In the genomic region with DNA sequence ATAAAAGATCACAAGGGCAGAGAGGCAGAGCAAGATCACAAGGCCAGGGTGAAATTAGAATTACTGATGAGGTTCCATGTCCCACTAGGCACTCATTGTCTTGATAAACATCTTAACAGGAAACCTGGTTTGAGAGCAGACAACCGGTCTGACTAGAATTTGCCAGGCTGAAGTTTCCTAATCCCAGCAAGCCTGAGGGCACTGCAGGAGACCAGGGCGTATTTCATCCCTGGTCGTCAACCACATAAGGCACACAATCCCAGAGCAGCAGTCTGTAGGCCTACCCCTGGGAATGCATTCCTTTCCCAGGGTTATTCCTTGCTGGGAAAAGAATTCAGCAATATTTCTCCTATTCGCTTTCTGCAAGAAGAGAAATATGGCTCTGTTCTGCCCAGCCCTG, we compare ENCODE assay signal across 6 cellular contexts.
DNase-seq lines count a peak whose midpoint lies in the region; ATAC-seq and TF ChIP-seq lines count a peak whose summit lies in the region.
"Not testable (repeated sequence)": the region's sequence is repeated elsewhere in the genome, so short reads cannot be mapped to it uniquely, and the experiment has no call there.

No MANE protein-coding gene starts in this region.

- H3K27ac Mint-ChIP-seq in activated T-cell treated with anti-CD3 and anti-CD28 coated beads, Interleukin-2, amount 50 U/mL, for 24 hours; natural killer cell treated with Interleukin-12 subunit alpha and Interleukin-12 subunit beta and Interleukin-15 and Interleukin-18, amount 100 ng/mL, for 72 hours: not testable (repeated sequence)

- peak; percentile 43 for DNase-seq in ELF-1 (ENCODE audit: low read depth, low spot score)
- DNase-seq in HuH-7.5 (ENCODE audit: low spot score) = peak; percentile 2
- peak; percentile 49 for DNase-seq in SK-N-DZ (ENCODE audit: low spot score)
- DNase-seq in activated T-cell treated with anti-CD3 and anti-CD28 coated beads, Interleukin-2, amount 50 U/mL, for 24 hours = peak; percentile 6
- DNase-seq in epithelial cell of esophagus (ENCODE audit: low read depth) = peak; percentile 36
- peak; percentile 29 for DNase-seq in natural killer cell treated with Interleukin-12 subunit alpha and Interleukin-12 subunit beta and Interleukin-15 and Interleukin-18, amount 100 ng/mL, for 72 hours (ENCODE audit: low spot score)

- not testable (repeated sequence) for H3K9me3 Mint-ChIP-seq in activated T-cell treated with anti-CD3 and anti-CD28 coated beads, Interleukin-2, amount 50 U/mL, for 24 hours; natural killer cell treated with Interleukin-12 subunit alpha and Interleukin-12 subunit beta and Interleukin-15 and Interleukin-18, amount 100 ng/mL, for 72 hours

- H3K4me1 Mint-ChIP-seq in activated T-cell treated with anti-CD3 and anti-CD28 coated beads, Interleukin-2, amount 50 U/mL, for 24 hours (ENCODE audit: low read depth); natural killer cell treated with Interleukin-12 subunit alpha and Interleukin-12 subunit beta and Interleukin-15 and Interleukin-18, amount 100 ng/mL, for 72 hours (ENCODE audit: low read depth in 2 of 2): not testable (repeated sequence)

- TF ChIP-seq CTCF in epithelial cell of esophagus (IDR thresholded peaks at IDR 0.05; ENCODE audit: insufficient read depth, low read depth, low read length, missing control alignments) = not testable (repeated sequence)

- H3K4me3 Mint-ChIP-seq in activated T-cell treated with anti-CD3 and anti-CD28 coated beads, Interleukin-2, amount 50 U/mL, for 24 hours; natural killer cell treated with Interleukin-12 subunit alpha and Interleukin-12 subunit beta and Interleukin-15 and Interleukin-18, amount 100 ng/mL, for 72 hours: not testable (repeated sequence)

- H3K4me3 ChIP-seq in epithelial cell of esophagus (ENCODE audit: low read length) = not testable (repeated sequence)

- not testable (repeated sequence) for H3K36me3 Mint-ChIP-seq in activated T-cell treated with anti-CD3 and anti-CD28 coated beads, Interleukin-2, amount 50 U/mL, for 24 hours (ENCODE audit: low read depth); natural killer cell treated with Interleukin-12 subunit alpha and Interleukin-12 subunit beta and Interleukin-15 and Interleukin-18, amount 100 ng/mL, for 72 hours

- not testable (repeated sequence) for ATAC-seq in natural killer cell treated with Interleukin-12 subunit alpha and Interleukin-12 subunit beta and Interleukin-15 and Interleukin-18, amount 100 ng/mL, for 72 hours

- not testable (repeated sequence) for H3K27me3 Mint-ChIP-seq in activated T-cell treated with anti-CD3 and anti-CD28 coated beads, Interleukin-2, amount 50 U/mL, for 24 hours
- H3K27me3 Mint-ChIP-seq in natural killer cell treated with Interleukin-12 subunit alpha and Interleukin-12 subunit beta and Interleukin-15 and Interleukin-18, amount 100 ng/mL, for 72 hours = peaks cover 14 to 35% of the 10 kb centered on the region in 2 donors
